In the genomic region with DNA sequence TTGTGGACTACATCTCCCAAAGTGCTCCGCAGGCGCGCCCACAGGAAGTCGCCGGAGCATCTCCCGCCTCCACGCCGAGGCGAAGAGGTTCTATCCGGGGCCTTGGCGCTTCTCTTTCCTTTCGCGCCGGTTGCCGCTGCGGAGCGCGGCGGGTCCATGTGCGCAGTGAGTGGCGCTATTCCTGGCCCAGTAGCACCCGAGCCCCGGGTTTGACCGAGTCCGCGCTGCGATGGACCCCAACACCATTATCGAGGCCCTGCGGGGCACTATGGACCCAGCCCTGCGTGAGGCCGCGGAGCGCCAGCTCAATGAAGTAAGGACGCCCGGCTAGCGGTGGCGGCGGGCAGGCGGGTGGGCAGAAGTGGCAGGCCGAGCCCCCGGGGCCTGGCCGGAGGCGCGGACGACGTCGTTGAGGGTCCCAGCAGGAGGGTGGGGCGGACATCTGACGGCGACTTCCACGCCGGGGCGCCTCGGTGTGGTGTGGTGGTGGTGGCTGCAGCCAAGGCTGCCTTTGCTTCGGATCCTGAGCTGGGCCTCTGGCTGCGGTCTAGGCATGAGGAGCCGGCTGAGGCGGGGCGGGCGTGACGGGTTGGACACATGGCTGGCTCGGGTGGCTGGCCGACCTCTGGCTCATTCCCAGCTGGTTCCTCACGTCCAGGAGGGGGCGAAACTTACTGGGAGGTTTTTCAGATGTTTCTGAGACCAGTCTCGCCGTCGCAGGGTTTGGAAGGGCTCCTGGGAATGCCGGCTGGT, we compare ENCODE assay signal across 1 cellular context.
TF ChIP-seq lines count a peak whose summit lies in the region.

A gene (plus strand): TSS at position 118 of the 753 bp plus-strand sequence. CDS start 112 bp downstream, at position 230.

TF ChIP-seq in HepG2, 621 proteins besides CTCF, POLR2A, EP300 and RAD21 (continued from another document and continues in another):
- TF ChIP-seq ARHGAP35 (CRISPR knock-in tag; IDR thresholded peaks at IDR 0.05; ENCODE audit: borderline replicate concordance) (peak; percentile 84; the same call in 1 of the 2 replicates), MTF1 (CRISPR knock-in tag; IDR thresholded peaks at IDR 0.05) (peak; percentile 60; the same call in 1 of the 2 replicates), JUND (CRISPR knock-in tag; IDR thresholded peaks at IDR 0.05) (no peak), SP2 (CRISPR knock-in tag; IDR thresholded peaks at IDR 0.05) (peak; percentile 86), SAP130 (CRISPR knock-in tag; IDR thresholded peaks at IDR 0.05; ENCODE audit: low read depth) (peak; percentile 91), ZNF761 (CRISPR knock-in tag; conservative IDR thresholded peaks at IDR 0.05) (peak; percentile 88), HOXD1 (CRISPR knock-in tag; IDR thresholded peaks at IDR 0.05) (0 out of 2 replicates have a peak, but pooled peaks have one; percentile 74), TSC22D2 (CRISPR knock-in tag; IDR thresholded peaks at IDR 0.05; ENCODE audit: borderline replicate concordance) (peak; percentile 72; the same call in 1 of the 2 replicates), XRCC5 (optimal IDR thresholded peaks at IDR 0.05; ENCODE audit: low read length) (peak; percentile 15), DNMT1 (CRISPR knock-in tag; IDR thresholded peaks at IDR 0.05) (no peak), JARID2 (CRISPR knock-in tag; IDR thresholded peaks at IDR 0.05; ENCODE audit: insufficient replicate concordance) (no peak), ZNF33B (CRISPR knock-in tag; IDR thresholded peaks at IDR 0.05) (peak; percentile 72; the same call in 1 of the 2 replicates), SP5 (CRISPR knock-in tag; IDR thresholded peaks at IDR 0.05; ENCODE audit: borderline replicate concordance, low read depth) (0 out of 2 replicates have a peak, but pooled peaks have one; percentile 34), CEBPG (CRISPR knock-in tag; IDR thresholded peaks at IDR 0.05) (no peak), ZNF543 (CRISPR knock-in tag; IDR thresholded peaks at IDR 0.05) (peak; percentile 79; the same call in 1 of the 2 replicates), BCL6 (CRISPR knock-in tag; IDR thresholded peaks at IDR 0.05) (peak; percentile 40; the same call in 1 of the 2 replicates), ZNF782 (CRISPR knock-in tag; IDR thresholded peaks at IDR 0.05; ENCODE audit: borderline replicate concordance) (peak; percentile 97), ZNF34 (CRISPR knock-in tag; IDR thresholded peaks at IDR 0.05; ENCODE audit: borderline replicate concordance) (peak; percentile 88; the same call in 1 of the 2 replicates), RFXAP (CRISPR knock-in tag; IDR thresholded peaks at IDR 0.05; ENCODE audit: borderline replicate concordance) (peak; percentile 47; the same call in 1 of the 2 replicates), RAD51 (IDR thresholded peaks at IDR 0.05; ENCODE audit: borderline replicate concordance) (no peak), ZNF382 (CRISPR knock-in tag; IDR thresholded peaks at IDR 0.05; ENCODE audit: borderline replicate concordance) (no peak), ZSCAN20 (CRISPR knock-in tag; IDR thresholded peaks at IDR 0.05; ENCODE audit: borderline replicate concordance) (peak; percentile 47; the same call in 1 of the 2 replicates), MIXL1 (CRISPR knock-in tag; IDR thresholded peaks at IDR 0.05) (no peak), CBFB (CRISPR knock-in tag; IDR thresholded peaks at IDR 0.05) (no peak), ZFP90 (CRISPR knock-in tag; IDR thresholded peaks at IDR 0.05; ENCODE audit: borderline replicate concordance) (no peak), FOXO1 (CRISPR knock-in tag; IDR thresholded peaks at IDR 0.05) (no peak), THYN1 (CRISPR knock-in tag; IDR thresholded peaks at IDR 0.05; ENCODE audit: borderline replicate concordance, low read depth) (no peak), IKZF4 (CRISPR knock-in tag; IDR thresholded peaks at IDR 0.05; ENCODE audit: borderline replicate concordance, low read depth, not compliant biosample characterization) (no peak), RARG (CRISPR knock-in tag; IDR thresholded peaks at IDR 0.05; ENCODE audit: low read depth) (no peak), BRD4 (CRISPR knock-in tag; IDR thresholded peaks at IDR 0.05) (no peak; the same call in 1 of the 2 replicates)
- TF ChIP-seq, protein P1, sequence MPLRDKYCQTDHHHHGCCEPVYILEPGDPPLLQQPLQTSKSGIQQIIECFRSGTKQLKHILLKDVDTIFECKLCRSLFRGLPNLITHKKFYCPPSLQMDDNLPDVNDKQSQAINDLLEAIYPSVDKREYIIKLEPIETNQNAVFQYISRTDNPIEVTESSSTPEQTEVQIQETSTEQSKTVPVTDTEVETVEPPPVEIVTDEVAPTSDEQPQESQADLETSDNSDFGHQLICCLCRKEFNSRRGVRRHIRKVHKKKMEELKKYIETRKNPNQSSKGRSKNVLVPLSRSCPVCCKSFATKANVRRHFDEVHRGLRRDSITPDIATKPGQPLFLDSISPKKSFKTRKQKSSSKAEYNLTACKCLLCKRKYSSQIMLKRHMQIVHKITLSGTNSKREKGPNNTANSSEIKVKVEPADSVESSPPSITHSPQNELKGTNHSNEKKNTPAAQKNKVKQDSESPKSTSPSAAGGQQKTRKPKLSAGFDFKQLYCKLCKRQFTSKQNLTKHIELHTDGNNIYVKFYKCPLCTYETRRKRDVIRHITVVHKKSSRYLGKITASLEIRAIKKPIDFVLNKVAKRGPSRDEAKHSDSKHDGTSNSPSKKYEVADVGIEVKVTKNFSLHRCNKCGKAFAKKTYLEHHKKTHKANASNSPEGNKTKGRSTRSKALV (CRISPR knock-in tag; IDR thresholded peaks at IDR 0.05), result peak; percentile 86; the same call in 1 of the 2 replicates
- TF ChIP-seq, protein P2, sequence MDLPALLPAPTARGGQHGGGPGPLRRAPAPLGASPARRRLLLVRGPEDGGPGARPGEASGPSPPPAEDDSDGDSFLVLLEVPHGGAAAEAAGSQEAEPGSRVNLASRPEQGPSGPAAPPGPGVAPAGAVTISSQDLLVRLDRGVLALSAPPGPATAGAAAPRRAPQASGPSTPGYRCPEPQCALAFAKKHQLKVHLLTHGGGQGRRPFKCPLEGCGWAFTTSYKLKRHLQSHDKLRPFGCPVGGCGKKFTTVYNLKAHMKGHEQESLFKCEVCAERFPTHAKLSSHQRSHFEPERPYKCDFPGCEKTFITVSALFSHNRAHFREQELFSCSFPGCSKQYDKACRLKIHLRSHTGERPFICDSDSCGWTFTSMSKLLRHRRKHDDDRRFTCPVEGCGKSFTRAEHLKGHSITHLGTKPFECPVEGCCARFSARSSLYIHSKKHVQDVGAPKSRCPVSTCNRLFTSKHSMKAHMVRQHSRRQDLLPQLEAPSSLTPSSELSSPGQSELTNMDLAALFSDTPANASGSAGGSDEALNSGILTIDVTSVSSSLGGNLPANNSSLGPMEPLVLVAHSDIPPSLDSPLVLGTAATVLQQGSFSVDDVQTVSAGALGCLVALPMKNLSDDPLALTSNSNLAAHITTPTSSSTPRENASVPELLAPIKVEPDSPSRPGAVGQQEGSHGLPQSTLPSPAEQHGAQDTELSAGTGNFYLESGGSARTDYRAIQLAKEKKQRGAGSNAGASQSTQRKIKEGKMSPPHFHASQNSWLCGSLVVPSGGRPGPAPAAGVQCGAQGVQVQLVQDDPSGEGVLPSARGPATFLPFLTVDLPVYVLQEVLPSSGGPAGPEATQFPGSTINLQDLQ (CRISPR knock-in tag; IDR thresholded peaks at IDR 0.05), result 0 out of 2 replicates have a peak, but pooled peaks have one; percentile 47
- TF ChIP-seq, protein P3, sequence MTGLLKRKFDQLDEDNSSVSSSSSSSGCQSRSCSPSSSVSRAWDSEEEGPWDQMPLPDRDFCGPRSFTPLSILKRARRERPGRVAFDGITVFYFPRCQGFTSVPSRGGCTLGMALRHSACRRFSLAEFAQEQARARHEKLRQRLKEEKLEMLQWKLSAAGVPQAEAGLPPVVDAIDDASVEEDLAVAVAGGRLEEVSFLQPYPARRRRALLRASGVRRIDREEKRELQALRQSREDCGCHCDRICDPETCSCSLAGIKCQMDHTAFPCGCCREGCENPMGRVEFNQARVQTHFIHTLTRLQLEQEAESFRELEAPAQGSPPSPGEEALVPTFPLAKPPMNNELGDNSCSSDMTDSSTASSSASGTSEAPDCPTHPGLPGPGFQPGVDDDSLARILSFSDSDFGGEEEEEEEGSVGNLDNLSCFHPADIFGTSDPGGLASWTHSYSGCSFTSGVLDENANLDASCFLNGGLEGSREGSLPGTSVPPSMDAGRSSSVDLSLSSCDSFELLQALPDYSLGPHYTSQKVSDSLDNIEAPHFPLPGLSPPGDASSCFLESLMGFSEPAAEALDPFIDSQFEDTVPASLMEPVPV (CRISPR knock-in tag; IDR thresholded peaks at IDR 0.05), result no peak
- TF ChIP-seq, protein P4, sequence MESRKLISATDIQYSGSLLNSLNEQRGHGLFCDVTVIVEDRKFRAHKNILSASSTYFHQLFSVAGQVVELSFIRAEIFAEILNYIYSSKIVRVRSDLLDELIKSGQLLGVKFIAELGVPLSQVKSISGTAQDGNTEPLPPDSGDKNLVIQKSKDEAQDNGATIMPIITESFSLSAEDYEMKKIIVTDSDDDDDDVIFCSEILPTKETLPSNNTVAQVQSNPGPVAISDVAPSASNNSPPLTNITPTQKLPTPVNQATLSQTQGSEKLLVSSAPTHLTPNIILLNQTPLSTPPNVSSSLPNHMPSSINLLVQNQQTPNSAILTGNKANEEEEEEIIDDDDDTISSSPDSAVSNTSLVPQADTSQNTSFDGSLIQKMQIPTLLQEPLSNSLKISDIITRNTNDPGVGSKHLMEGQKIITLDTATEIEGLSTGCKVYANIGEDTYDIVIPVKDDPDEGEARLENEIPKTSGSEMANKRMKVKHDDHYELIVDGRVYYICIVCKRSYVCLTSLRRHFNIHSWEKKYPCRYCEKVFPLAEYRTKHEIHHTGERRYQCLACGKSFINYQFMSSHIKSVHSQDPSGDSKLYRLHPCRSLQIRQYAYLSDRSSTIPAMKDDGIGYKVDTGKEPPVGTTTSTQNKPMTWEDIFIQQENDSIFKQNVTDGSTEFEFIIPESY (CRISPR knock-in tag; IDR thresholded peaks at IDR 0.05), result peak; percentile 59; the same call in 1 of the 2 replicates
- TF ChIP-seq, protein P5, sequence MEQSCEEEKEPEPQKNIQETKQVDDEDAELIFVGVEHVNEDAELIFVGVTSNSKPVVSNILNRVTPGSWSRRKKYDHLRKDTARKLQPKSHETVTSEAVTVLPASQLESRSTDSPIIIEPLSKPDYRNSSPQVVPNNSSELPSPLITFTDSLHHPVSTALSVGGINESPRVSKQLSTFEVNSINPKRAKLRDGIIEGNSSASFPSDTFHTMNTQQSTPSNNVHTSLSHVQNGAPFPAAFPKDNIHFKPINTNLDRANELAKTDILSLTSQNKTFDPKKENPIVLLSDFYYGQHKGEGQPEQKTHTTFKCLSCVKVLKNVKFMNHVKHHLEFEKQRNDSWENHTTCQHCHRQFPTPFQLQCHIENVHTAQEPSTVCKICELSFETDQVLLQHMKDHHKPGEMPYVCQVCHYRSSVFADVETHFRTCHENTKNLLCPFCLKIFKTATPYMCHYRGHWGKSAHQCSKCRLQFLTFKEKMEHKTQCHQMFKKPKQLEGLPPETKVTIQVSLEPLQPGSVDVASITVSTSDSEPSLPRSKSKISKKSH (CRISPR knock-in tag; IDR thresholded peaks at IDR 0.05; ENCODE audit: borderline replicate concordance), result no peak; the same call in 1 of the 2 replicates
- TF ChIP-seq, protein P6, sequence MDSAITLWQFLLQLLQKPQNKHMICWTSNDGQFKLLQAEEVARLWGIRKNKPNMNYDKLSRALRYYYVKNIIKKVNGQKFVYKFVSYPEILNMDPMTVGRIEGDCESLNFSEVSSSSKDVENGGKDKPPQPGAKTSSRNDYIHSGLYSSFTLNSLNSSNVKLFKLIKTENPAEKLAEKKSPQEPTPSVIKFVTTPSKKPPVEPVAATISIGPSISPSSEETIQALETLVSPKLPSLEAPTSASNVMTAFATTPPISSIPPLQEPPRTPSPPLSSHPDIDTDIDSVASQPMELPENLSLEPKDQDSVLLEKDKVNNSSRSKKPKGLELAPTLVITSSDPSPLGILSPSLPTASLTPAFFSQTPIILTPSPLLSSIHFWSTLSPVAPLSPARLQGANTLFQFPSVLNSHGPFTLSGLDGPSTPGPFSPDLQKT (CRISPR knock-in tag; IDR thresholded peaks at IDR 0.05; ENCODE audit: borderline replicate concordance), result no peak
- TF ChIP-seq, protein P7, sequence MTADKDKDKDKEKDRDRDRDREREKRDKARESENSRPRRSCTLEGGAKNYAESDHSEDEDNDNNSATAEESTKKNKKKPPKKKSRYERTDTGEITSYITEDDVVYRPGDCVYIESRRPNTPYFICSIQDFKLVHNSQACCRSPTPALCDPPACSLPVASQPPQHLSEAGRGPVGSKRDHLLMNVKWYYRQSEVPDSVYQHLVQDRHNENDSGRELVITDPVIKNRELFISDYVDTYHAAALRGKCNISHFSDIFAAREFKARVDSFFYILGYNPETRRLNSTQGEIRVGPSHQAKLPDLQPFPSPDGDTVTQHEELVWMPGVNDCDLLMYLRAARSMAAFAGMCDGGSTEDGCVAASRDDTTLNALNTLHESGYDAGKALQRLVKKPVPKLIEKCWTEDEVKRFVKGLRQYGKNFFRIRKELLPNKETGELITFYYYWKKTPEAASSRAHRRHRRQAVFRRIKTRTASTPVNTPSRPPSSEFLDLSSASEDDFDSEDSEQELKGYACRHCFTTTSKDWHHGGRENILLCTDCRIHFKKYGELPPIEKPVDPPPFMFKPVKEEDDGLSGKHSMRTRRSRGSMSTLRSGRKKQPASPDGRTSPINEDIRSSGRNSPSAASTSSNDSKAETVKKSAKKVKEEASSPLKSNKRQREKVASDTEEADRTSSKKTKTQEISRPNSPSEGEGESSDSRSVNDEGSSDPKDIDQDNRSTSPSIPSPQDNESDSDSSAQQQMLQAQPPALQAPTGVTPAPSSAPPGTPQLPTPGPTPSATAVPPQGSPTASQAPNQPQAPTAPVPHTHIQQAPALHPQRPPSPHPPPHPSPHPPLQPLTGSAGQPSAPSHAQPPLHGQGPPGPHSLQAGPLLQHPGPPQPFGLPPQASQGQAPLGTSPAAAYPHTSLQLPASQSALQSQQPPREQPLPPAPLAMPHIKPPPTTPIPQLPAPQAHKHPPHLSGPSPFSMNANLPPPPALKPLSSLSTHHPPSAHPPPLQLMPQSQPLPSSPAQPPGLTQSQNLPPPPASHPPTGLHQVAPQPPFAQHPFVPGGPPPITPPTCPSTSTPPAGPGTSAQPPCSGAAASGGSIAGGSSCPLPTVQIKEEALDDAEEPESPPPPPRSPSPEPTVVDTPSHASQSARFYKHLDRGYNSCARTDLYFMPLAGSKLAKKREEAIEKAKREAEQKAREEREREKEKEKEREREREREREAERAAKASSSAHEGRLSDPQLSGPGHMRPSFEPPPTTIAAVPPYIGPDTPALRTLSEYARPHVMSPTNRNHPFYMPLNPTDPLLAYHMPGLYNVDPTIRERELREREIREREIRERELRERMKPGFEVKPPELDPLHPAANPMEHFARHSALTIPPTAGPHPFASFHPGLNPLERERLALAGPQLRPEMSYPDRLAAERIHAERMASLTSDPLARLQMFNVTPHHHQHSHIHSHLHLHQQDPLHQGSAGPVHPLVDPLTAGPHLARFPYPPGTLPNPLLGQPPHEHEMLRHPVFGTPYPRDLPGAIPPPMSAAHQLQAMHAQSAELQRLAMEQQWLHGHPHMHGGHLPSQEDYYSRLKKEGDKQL (CRISPR knock-in tag; IDR thresholded peaks at IDR 0.05; ENCODE audit: low read depth), result no peak
- TF ChIP-seq, protein P8, sequence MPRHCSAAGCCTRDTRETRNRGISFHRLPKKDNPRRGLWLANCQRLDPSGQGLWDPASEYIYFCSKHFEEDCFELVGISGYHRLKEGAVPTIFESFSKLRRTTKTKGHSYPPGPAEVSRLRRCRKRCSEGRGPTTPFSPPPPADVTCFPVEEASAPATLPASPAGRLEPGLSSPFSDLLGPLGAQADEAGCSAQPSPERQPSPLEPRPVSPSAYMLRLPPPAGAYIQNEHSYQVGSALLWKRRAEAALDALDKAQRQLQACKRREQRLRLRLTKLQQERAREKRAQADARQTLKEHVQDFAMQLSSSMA (CRISPR knock-in tag; IDR thresholded peaks at IDR 0.05), result peak; percentile 60; the same call in 1 of the 2 replicates
